Comparison of ENCODE assay signal across 8 cellular contexts in the genomic region with DNA sequence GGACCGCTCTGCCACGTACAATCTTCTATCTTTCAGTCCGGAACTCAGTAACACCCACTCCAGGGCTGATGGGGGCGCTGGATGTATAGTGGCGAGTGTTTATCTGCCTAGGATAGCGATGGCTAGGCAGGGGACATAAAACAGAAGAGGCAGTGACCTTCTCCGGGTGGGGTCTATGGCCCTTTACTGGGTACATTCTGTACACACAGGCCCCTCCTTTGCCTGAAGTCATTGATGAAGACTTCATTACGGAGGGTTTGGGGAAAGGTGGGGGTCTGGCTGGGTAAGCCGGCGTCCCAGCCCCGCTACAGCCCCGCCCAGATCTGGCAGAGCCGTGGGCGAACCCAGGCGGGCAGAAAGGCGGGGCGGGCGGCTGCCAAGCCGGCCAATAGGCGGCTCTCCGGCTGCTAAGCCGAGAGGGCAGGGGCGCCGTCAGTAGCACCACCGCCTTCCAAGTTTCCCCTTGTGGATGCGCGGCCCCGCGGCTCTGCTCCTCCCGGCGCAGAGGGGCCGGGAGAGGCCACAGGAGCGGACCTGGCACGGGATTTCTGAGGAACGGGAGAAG. TPM values are rescaled to one million over a fixed set of nuclear protein-coding genes. Genes with fewer than 3 reads are reported as not detected.
DNase-seq lines count a peak whose midpoint lies in the region; ATAC-seq, FAIRE-seq and TF ChIP-seq lines count a peak whose summit lies in the region.

A gene with protein sequence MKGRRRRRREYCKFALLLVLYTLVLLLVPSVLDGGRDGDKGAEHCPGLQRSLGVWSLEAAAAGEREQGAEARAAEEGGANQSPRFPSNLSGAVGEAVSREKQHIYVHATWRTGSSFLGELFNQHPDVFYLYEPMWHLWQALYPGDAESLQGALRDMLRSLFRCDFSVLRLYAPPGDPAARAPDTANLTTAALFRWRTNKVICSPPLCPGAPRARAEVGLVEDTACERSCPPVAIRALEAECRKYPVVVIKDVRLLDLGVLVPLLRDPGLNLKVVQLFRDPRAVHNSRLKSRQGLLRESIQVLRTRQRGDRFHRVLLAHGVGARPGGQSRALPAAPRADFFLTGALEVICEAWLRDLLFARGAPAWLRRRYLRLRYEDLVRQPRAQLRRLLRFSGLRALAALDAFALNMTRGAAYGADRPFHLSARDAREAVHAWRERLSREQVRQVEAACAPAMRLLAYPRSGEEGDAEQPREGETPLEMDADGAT (plus strand): TSS at position 435 of the 565 bp plus-strand sequence. CDS start 167 bp downstream, outside the sequence.

- no peak for TF ChIP-seq EP300 in HepG2 (IDR thresholded peaks at IDR 0.05; ENCODE audit: low read depth in 2 of 2, low read length in 2 of 2)
- TF ChIP-seq EP300 in HepG2 (CRISPR knock-in tag; IDR thresholded peaks at IDR 0.05; ENCODE audit: borderline replicate concordance), result no peak

- no peak for FAIRE-seq in HepG2 (lab: Jason Lieb, UNC)

- peak within 1 kb of the TSS; percentile 62 for H3K9ac ChIP-seq in HepG2 (ENCODE audit: insufficient read depth, low read depth, low read length)

- H3K27me3 Mint-ChIP-seq in activated CD4-positive, alpha-beta T cell treated with anti-CD3 and anti-CD28 coated beads, Interleukin-2, amount 10 ng/mL, durations not matched to agents 24 days and 14 days, result no peaks in the 10 kb centered on the region

- H3K4me1 ChIP-seq in HepG2 (ENCODE audit: insufficient read depth, low read length), result peaks cover 42% of the 10 kb centered on the region

- TF ChIP-seq POLR2A in HepG2 (IDR thresholded peaks at IDR 0.05; ENCODE audit: insufficient read depth in 1 of 2, low read depth in 2 of 2, low read length in 2 of 2), result no peak; a peak in 1 of 4 replicates

- peak within 1 kb of the TSS; percentile 83 for H2AFZ ChIP-seq in HepG2 (ENCODE audit: low read length)

- BruUV-seq in HepG2 (replicated peaks; lab: Mats Ljungman, UMichigan), result no TSS peak

- peak in 31 of 56 donors; percentile 3 to 40 (median 21) for TF ChIP-seq CTCF in dorsolateral prefrontal cortex (IDR thresholded peaks at IDR 0.05 in 54 of 56, conservative IDR thresholded peaks at IDR 0.05 in 2 of 56; ENCODE audit: low read depth in 1 of 56, partially characterized antibody in 56 of 56)
- peak; percentile 62 for TF ChIP-seq CTCF in HepG2 (CRISPR knock-in tag; IDR thresholded peaks at IDR 0.05)

- intact Hi-C loops in activated CD4-positive, alpha-beta T cell treated with anti-CD3 and anti-CD28 coated beads, Interleukin-2, amount 10 ng/mL, durations not matched to agents 24 days and 14 days (cut with micrococcal nuclease), result loop anchor here (2.0 to 5.0 kb wide), 4 partner anchors 37 to 264 kb away; a partner anchor contains a TSS
- intact Hi-C loops in dorsolateral prefrontal cortex (cut with DNase I), result no loop called here
- intact Hi-C loops in HepG2 (cut with micrococcal nuclease; ENCODE audit: unreplicated experiment), result loop anchor here (5.0 kb wide), 1 partner anchor 69 kb away; no protein-coding TSS in a partner anchor

- CTCF ChIA-PET in HepG2 (lab: Yijun Ruan, JAX; ENCODE audit: low intra/inter-chr PET ratio, low total read pairs), result interaction anchor here (0.9 kb wide), 1 partner anchor 112 kb away, joined by 3 read pairs; no protein-coding TSS in a partner anchor

- peaks cover 14% of the 10 kb centered on the region for H3K79me2 ChIP-seq in HepG2 (ENCODE audit: insufficient read depth, low read length)

- POLR2A ChIA-PET in HepG2 (lab: Yijun Ruan, JAX), result no interaction called here

- H3K27ac ChIP-seq in dorsolateral prefrontal cortex (peak within 1 kb of the TSS in 32 of 59 donors; percentile 13 to 75 (median 44)), HepG2 (ENCODE audit: extremely low read length, insufficient read depth, low read length) (peak within 1 kb of the TSS; percentile 71)

- H3K36me3 ChIP-seq in HepG2 (replicated peaks in 1 of 2; ENCODE audit: control insufficient read depth in 1 of 2, insufficient read depth in 2 of 2, low read length in 2 of 2), result no peaks in the 10 kb centered on the region; a peak in 1 of 5 replicates

- H3K4me3 Mint-ChIP-seq in activated CD4-positive, alpha-beta T cell treated with anti-CD3 and anti-CD28 coated beads, Interleukin-2, amount 10 ng/mL, durations not matched to agents 24 days and 14 days, result peak within 1 kb of the TSS; percentile 89

- peak within 1 kb of the TSS; percentile 29 to 70 (median 55) for H3K4me3 ChIP-seq in dorsolateral prefrontal cortex
- peak within 1 kb of the TSS; percentile 63 to 80 (median 74); a peak in 5 of 6 replicates for H3K4me3 ChIP-seq in HepG2 (replicated peaks in 1 of 3; ENCODE audit: insufficient read depth in 1 of 3, low read depth in 2 of 3, low read length in 3 of 3)

- H3K27ac Mint-ChIP-seq in activated CD4-positive, alpha-beta T cell treated with anti-CD3 and anti-CD28 coated beads, Interleukin-2, amount 10 ng/mL, durations not matched to agents 24 days and 14 days, result peak within 1 kb of the TSS; percentile 88

- no peaks in the 10 kb centered on the region for H4K20me1 ChIP-seq in HepG2 (ENCODE audit: insufficient read depth, low read length)

- ATAC-seq in GM18867 (IDR thresholded peaks at IDR 0.05; ENCODE audit: unreplicated experiment), result peak; percentile 57
- ATAC-seq in HG03103 (IDR thresholded peaks at IDR 0.05; ENCODE audit: low read depth, unreplicated experiment), result peak; percentile 30
- ATAC-seq in HepG2, result peak; percentile 88

- peaks cover 7% of the 10 kb centered on the region for H3K36me3 Mint-ChIP-seq in activated CD4-positive, alpha-beta T cell treated with anti-CD3 and anti-CD28 coated beads, Interleukin-2, amount 10 ng/mL, durations not matched to agents 24 days and 14 days (ENCODE audit: low read depth)

- no peaks in the 10 kb centered on the region for H3K9me3 Mint-ChIP-seq in activated CD4-positive, alpha-beta T cell treated with anti-CD3 and anti-CD28 coated beads, Interleukin-2, amount 10 ng/mL, durations not matched to agents 24 days and 14 days

- H3K4me2 ChIP-seq in HepG2 (ENCODE audit: low read depth, low read length), result peak within 1 kb of the TSS; percentile 82

- H3K27me3 ChIP-seq in dorsolateral prefrontal cortex (peaks cover 0 to 60% (median 9%) of the 10 kb centered on the region in 45 donors), HepG2 (ENCODE audit: control insufficient read depth in 1 of 2, insufficient read depth in 2 of 2, low read length in 2 of 2) (no peaks in the 10 kb centered on the region)

- TF ChIP-seq RAD21 in HepG2 (CRISPR knock-in tag; IDR thresholded peaks at IDR 0.05), result no peak

- DNase-seq in ACHN (peak; percentile 66), NCI-H510A treated with DMSO at 0.1 percent for 48 hours (lab: John Stamatoyannopoulos, UW) (peak; percentile 83), dorsolateral prefrontal cortex (peak in 8 of 10 donors; percentile 22 to 62 (median 47)), HepG2 (ENCODE audit: low spot score) (peak; percentile 54)
- DNase-seq in activated CD4-positive, alpha-beta T cell treated with anti-CD3 and anti-CD28 coated beads, Interleukin-2, amount 10 ng/mL, durations not matched to agents 24 days and 14 days, result peak; percentile 86
- DNase-seq in stimulated activated CD4-positive, alpha-beta T cell treated with anti-CD3 and anti-CD28 coated beads, TNF-alpha, amount 100 ng/mL, for 4 hours (ENCODE audit: low read depth in 3 of 3), result peak; percentile 30 to 43 (median 31)

- no peaks in the 10 kb centered on the region for H3K9me3 ChIP-seq in HepG2 (ENCODE audit: low read length)

- 0% methylated on average over 3 of the region's 35 CpGs for WGBS in HepG2 (ENCODE audit: low lambda C conversion rate)

- peaks cover 35% of the 10 kb centered on the region for H3K4me1 Mint-ChIP-seq in activated CD4-positive, alpha-beta T cell treated with anti-CD3 and anti-CD28 coated beads, Interleukin-2, amount 10 ng/mL, durations not matched to agents 24 days and 14 days

- in situ Hi-C loops in ACHN (cut with HindIII; ENCODE audit: low pct_ligation_motif_present, low pct_unique_long_range_greater_than_20kb, low sequenced_read_pairs), result no loop called here
- in situ Hi-C loops in HepG2 (cut with HindIII; ENCODE audit: extremely low pct_ligation_motif_present, low pct_unique_long_range_greater_than_20kb), result no loop called here

RNA-seq across cellular contexts. Expression of the gene that starts here (rescaled TPM):
- total RNA-seq in activated CD4-positive, alpha-beta T cell treated with anti-CD3 and anti-CD28 coated beads, Interleukin-2, amount 10 ng/mL, durations not matched to agents 24 days and 14 days, result 6.5 and 6.9 TPM in 2 replicates
- total RNA-seq in dorsolateral prefrontal cortex (10 to 100 TPM in 30 of 120 experiments, 1 to 10 TPM in 90; 2.3 to 27.4 (median 8.2) TPM), HepG2 (2016; rRNA removed; fragmentation: Illumina TruSeq; extraction: Trizol) (2.6 and 5.2 TPM in 2 replicates)
- 1.1 and 1.3 TPM in 2 replicates for total RNA-seq in HepG2 (2016; cell fraction: cytosol; rRNA removed; fragmentation: Illumina TruSeq; extraction: Trizol; ENCODE audit: low read depth)
- total RNA-seq in HepG2 (2016; cell fraction: insoluble cytoplasmic fraction; rRNA removed; fragmentation: Illumina TruSeq; extraction: Trizol), result 2.8 and 5.0 TPM in 2 replicates
- total RNA-seq in HepG2 (2016; cell fraction: membrane; rRNA removed; fragmentation: Illumina TruSeq; extraction: Trizol), result 1.9 and 2.2 TPM in 2 replicates
- 3.6 and 5.2 TPM in 2 replicates for total RNA-seq in HepG2 (2016; cell fraction: nucleus; rRNA removed; fragmentation: Illumina TruSeq; extraction: Trizol)
- 2.4 and 2.8 TPM in 2 replicates for polyA plus RNA-seq in HepG2 (2011; rRNA removed)
- polyA plus RNA-seq in HepG2 (2011; cell fraction: cytosol; rRNA removed), result 3.3 and 4.2 TPM in 2 replicates
- 2.5 and 3.6 TPM in 2 replicates for polyA plus RNA-seq in HepG2 (2011; cell fraction: nucleus; rRNA removed)
- 2.3 and 2.6 TPM in 2 replicates for polyA plus RNA-seq in HepG2 (2012)
- polyA plus RNA-seq in HepG2 (2016; cell fraction: cytosol; fragmentation: Illumina TruSeq; extraction: Trizol; ENCODE audit: low read depth), result 0.46 and 0.62 TPM in 2 replicates
- polyA plus RNA-seq in HepG2 (2016; cell fraction: insoluble cytoplasmic fraction; fragmentation: Illumina TruSeq; extraction: Trizol; ENCODE audit: low read depth), result 1.7 and 2.0 TPM in 2 replicates
- polyA plus RNA-seq in HepG2 (2016; cell fraction: membrane; fragmentation: Illumina TruSeq; extraction: Trizol; ENCODE audit: low read depth), result 0.87 and 0.94 TPM in 2 replicates
- polyA plus RNA-seq in HepG2 (2016; cell fraction: nucleus; fragmentation: Illumina TruSeq; extraction: Trizol; ENCODE audit: insufficient read depth, low read depth), result 3.1 and 3.3 TPM in 2 replicates
- 0.07 and 5.7 TPM in 2 replicates for polyA minus RNA-seq in HepG2 (2011; rRNA and poly(A)+ RNA removed; ENCODE audit: low replicate concordance)
- polyA minus RNA-seq in HepG2 (2011; cell fraction: cytosol; rRNA and poly(A)+ RNA removed), result 2.6 and 4.3 TPM in 2 replicates
- 3.5 and 4.4 TPM in 2 replicates for polyA minus RNA-seq in HepG2 (2011; cell fraction: nucleus; rRNA and poly(A)+ RNA removed)

Comparison
In these comparisons a context has a peak if more than half of its experiments do, and no peak if none do; other contexts are left out.
1. Peak in every context shown above with its lines: DNase-seq, ATAC-seq, H3K4me3 ChIP-seq and H3K27ac ChIP-seq.
2. DNase-seq: peak in every context shown above with its lines; median percentile 86 in activated CD4-positive, alpha-beta T cell treated with anti-CD3 and anti-CD28 coated beads, Interleukin-2, amount 10 ng/mL, durations not matched to agents 24 days and 14 days; 83 in NCI-H510A treated with DMSO at 0.1 percent for 48 hours; 66 in ACHN; 54 in HepG2; 47 in dorsolateral prefrontal cortex; 31 in stimulated activated CD4-positive, alpha-beta T cell treated with anti-CD3 and anti-CD28 coated beads, TNF-alpha, amount 100 ng/mL, for 4 hours.
3. ATAC-seq: peak in every context shown above with its lines; median percentile 88 in HepG2; 57 in GM18867; 30 in HG03103.
4. intact Hi-C loops: an anchor here in activated CD4-positive, alpha-beta T cell treated with anti-CD3 and anti-CD28 coated beads, Interleukin-2, amount 10 ng/mL, durations not matched to agents 24 days and 14 days (2.0 to 5.0 kb wide) and HepG2 (5.0 kb wide); none called in dorsolateral prefrontal cortex.